ENCODE assay signal across 11 cellular contexts in genomic region chr7:26196305-26196704, GRCh38. TPM values are rescaled to one million over a fixed set of nuclear protein-coding genes. Genes with fewer than 3 reads are reported as not detected.
DNase-seq lines count a peak whose midpoint lies in the region; ATAC-seq, FAIRE-seq and TF ChIP-seq lines count a peak whose summit lies in the region.
"Had no signal": no experiment of that assay in that cellular context is flagged by ENCODE, and none has a peak within 500 bp of the region (broad histone marks: within the 10 kb centered on the region; RNA-seq: fewer than 3 reads in every experiment).

No MANE protein-coding gene starts in this region.

- FAIRE-seq in HepG2 (lab: Jason Lieb, UNC): no peak
- FAIRE-seq in keratinocyte (lab: Jason Lieb, UNC): no peak
- FAIRE-seq: D721Med had no signal

- H3K27ac ChIP-seq in HepG2 (ENCODE audit: extremely low read length, insufficient read depth, low read length) (no peak overlapping the region), right lobe of liver (no peak overlapping the region), keratinocyte (ENCODE audit: control insufficient read depth, insufficient read depth, low read length) (peak overlapping the region; percentile 28), upper lobe of right lung (peak overlapping the region; percentile 12)

- H3K9me1 ChIP-seq in keratinocyte (ENCODE audit: control insufficient read depth, extremely low read depth, insufficient read depth, low read length): no peaks in the 10 kb centered on the region

- in situ Hi-C loops in HepG2 (cut with HindIII; ENCODE audit: extremely low pct_ligation_motif_present, low pct_unique_long_range_greater_than_20kb): no loop called here
- in situ Hi-C loops in G401 (cut with HindIII; ENCODE audit: low sequenced_read_pairs): no loop called here

- H4K20me1 ChIP-seq in HepG2 (ENCODE audit: insufficient read depth, low read length) (peaks cover 85% of the 10 kb centered on the region), keratinocyte (ENCODE audit: control insufficient read depth, extremely low read depth, insufficient read depth, low read length) (peaks cover 54% of the 10 kb centered on the region)

- POLR2A ChIA-PET in HepG2 (lab: Yijun Ruan, JAX): interaction anchor here (5.8 kb wide), 1 partner anchor 8 kb away, joined by 40 read pairs; no protein-coding TSS in a partner anchor

- H3K9me3 ChIP-seq in HepG2 (ENCODE audit: low read length) (no peaks in the 10 kb centered on the region), right lobe of liver (no peaks in the 10 kb centered on the region), keratinocyte (ENCODE audit: control insufficient read depth, low read depth, low read length) (no peaks in the 10 kb centered on the region), upper lobe of right lung (no peaks in the 10 kb centered on the region)
- H3K9me3 ChIP-seq: esophagus squamous epithelium had no signal

- peaks cover 53% of the 10 kb centered on the region for H3K4me1 ChIP-seq in HepG2 (ENCODE audit: insufficient read depth, low read length)
- peaks cover 0 to 62% (median 22%) of the 10 kb centered on the region in 4 donors for H3K4me1 ChIP-seq in right lobe of liver
- H3K4me1 ChIP-seq in keratinocyte (ENCODE audit: control insufficient read depth, extremely low read depth, insufficient read depth, low read length): peaks cover 17% of the 10 kb centered on the region
- peaks cover 60% of the 10 kb centered on the region for H3K4me1 ChIP-seq in upper lobe of right lung

- dilution Hi-C loops in keratinocyte (cut with MboI; ENCODE audit: extremely low pct_ligation_motif_present, low sequenced_read_pairs): no loop called here

- no peaks in the 10 kb centered on the region; a peak in 1 of 5 replicates for H3K27me3 ChIP-seq in HepG2 (ENCODE audit: control insufficient read depth in 1 of 2, insufficient read depth in 2 of 2, low read length in 2 of 2)
- no peaks in the 10 kb centered on the region for H3K27me3 ChIP-seq in right lobe of liver
- H3K27me3 ChIP-seq in keratinocyte (ENCODE audit: control insufficient read depth, extremely low read depth, insufficient read depth, low read length): no peaks in the 10 kb centered on the region
- H3K27me3 ChIP-seq in upper lobe of right lung: no peaks in the 10 kb centered on the region
- H3K27me3 ChIP-seq: esophagus squamous epithelium had no signal

- H3K79me2 ChIP-seq in HepG2 (ENCODE audit: insufficient read depth, low read length) (peaks cover 77% of the 10 kb centered on the region), keratinocyte (ENCODE audit: control insufficient read depth, insufficient read depth, low read length) (peaks cover 90% of the 10 kb centered on the region)

- no peaks in the 10 kb centered on the region for H3K9me3 Mint-ChIP-seq in activated T-helper 2 cell treated with anti-CD3 and anti-CD28 coated beads, Interferon-gamma antibody, Interleukin-2, Interleukin-4, amounts not matched to agents 10 μg/mL and 5 μg/mL and 100 μg/mL, durations not matched to agents 14 hours and 24 hours and 36 hours

- H3K4me3 ChIP-seq in HepG2 (replicated peaks in 1 of 3; ENCODE audit: insufficient read depth in 1 of 3, low read depth in 2 of 3, low read length in 3 of 3) (peak overlapping the region; percentile 12 to 99 (median 99); a peak in 3 of 6 replicates), right lobe of liver (no peak overlapping the region), keratinocyte (ENCODE audit: control insufficient read depth in 2 of 3, extremely low read depth in 1 of 3, insufficient read depth in 2 of 3, low read depth in 1 of 3, low read length in 3 of 3) (peak overlapping the region in 2 of 3 experiments; percentile 85 to 93), upper lobe of right lung (peak overlapping the region; percentile 17)

- no peak for TF ChIP-seq EP300 in HepG2 (IDR thresholded peaks at IDR 0.05; ENCODE audit: low read depth in 2 of 2, low read length in 2 of 2)
- TF ChIP-seq EP300 in HepG2 (CRISPR knock-in tag; IDR thresholded peaks at IDR 0.05; ENCODE audit: borderline replicate concordance): no peak

- H3K4me3 Mint-ChIP-seq in activated T-helper 2 cell treated with anti-CD3 and anti-CD28 coated beads, Interferon-gamma antibody, Interleukin-2, Interleukin-4, amounts not matched to agents 10 μg/mL and 5 μg/mL and 100 μg/mL, durations not matched to agents 14 hours and 24 hours and 36 hours (ENCODE audit: low read depth): peak overlapping the region; percentile 82

- H3K36me3 ChIP-seq in HepG2 (replicated peaks in 1 of 2; ENCODE audit: control insufficient read depth in 1 of 2, insufficient read depth in 2 of 2, low read length in 2 of 2) (peaks cover 25 to 60% of the 10 kb centered on the region in 2 experiments), right lobe of liver (peaks cover 20 to 67% (median 48%) of the 10 kb centered on the region in 4 donors), keratinocyte (ENCODE audit: control insufficient read depth in 2 of 2, extremely low read depth in 1 of 2, insufficient read depth in 2 of 2, low read length in 2 of 2) (peaks cover 26 to 61% of the 10 kb centered on the region in 2 experiments), upper lobe of right lung (peaks cover 79% of the 10 kb centered on the region)

- H3K9ac ChIP-seq in HepG2 (ENCODE audit: insufficient read depth, low read depth, low read length): no peak overlapping the region
- peak overlapping the region; percentile 40 for H3K9ac ChIP-seq in keratinocyte (ENCODE audit: control insufficient read depth, extremely low read depth, insufficient read depth, low read length)

- 80% methylated on average over 4 of the region's 4 CpGs for WGBS in HepG2 (ENCODE audit: low lambda C conversion rate)
- 21% methylated on average over 4 of the region's 4 CpGs for WGBS in right lobe of liver (ENCODE audit: insufficient coverage, low coverage, low lambda C conversion rate, missing lambda C conversion rate)

- CTCF ChIA-PET in HepG2 (lab: Yijun Ruan, JAX; ENCODE audit: low intra/inter-chr PET ratio, low total read pairs): no interaction called here

- TF ChIP-seq CTCF in HepG2 (CRISPR knock-in tag; IDR thresholded peaks at IDR 0.05) (no peak), right lobe of liver (IDR thresholded peaks at IDR 0.05) (no peak), keratinocyte (optimal IDR thresholded peaks at IDR 0.05 in 1 of 3, IDR thresholded peaks at IDR 0.05 in 1 of 3, conservative IDR thresholded peaks at IDR 0.05 in 1 of 3; ENCODE audit: extremely low read depth in 1 of 3, insufficient read depth in 2 of 3, low read length in 3 of 3) (no peak), upper lobe of right lung (IDR thresholded peaks at IDR 0.05) (no peak)

- TF ChIP-seq RAD21 in HepG2 (CRISPR knock-in tag; IDR thresholded peaks at IDR 0.05): no peak

- DNase-seq in HepG2 (ENCODE audit: low spot score) (no peak), right lobe of liver (no peak), keratinocyte (ENCODE audit: low read depth, low spot score) (no peak), upper lobe of right lung (no peak), NCI-H748 (lab: John Stamatoyannopoulos, UW; ENCODE audit: unreplicated experiment) (no peak), COLO829 (ENCODE audit: low spot score) (no peak), G401 (ENCODE audit: low spot score) (no peak)
- no peak for DNase-seq in activated T-helper 2 cell treated with anti-CD3 and anti-CD28 coated beads, Interferon-gamma antibody, Interleukin-2, Interleukin-4, amounts not matched to agents 10 μg/mL and 5 μg/mL and 100 μg/mL, durations not matched to agents 14 hours and 24 hours and 36 hours (ENCODE audit: low spot score)
- DNase-seq: esophagus squamous epithelium, NCI-H510A treated with DMSO at 0.1 percent for 48 hours had no signal

- peaks cover 59% of the 10 kb centered on the region for H3K4me1 Mint-ChIP-seq in activated T-helper 2 cell treated with anti-CD3 and anti-CD28 coated beads, Interferon-gamma antibody, Interleukin-2, Interleukin-4, amounts not matched to agents 10 μg/mL and 5 μg/mL and 100 μg/mL, durations not matched to agents 14 hours and 24 hours and 36 hours (ENCODE audit: low read depth)

- H2AFZ ChIP-seq in HepG2 (ENCODE audit: low read length) (no peak overlapping the region), keratinocyte (ENCODE audit: control insufficient read depth, low read length) (no peak overlapping the region)

- H3K36me3 Mint-ChIP-seq in activated T-helper 2 cell treated with anti-CD3 and anti-CD28 coated beads, Interferon-gamma antibody, Interleukin-2, Interleukin-4, amounts not matched to agents 10 μg/mL and 5 μg/mL and 100 μg/mL, durations not matched to agents 14 hours and 24 hours and 36 hours (ENCODE audit: low read depth): peaks cover 94% of the 10 kb centered on the region

- intact Hi-C loops in HepG2 (cut with micrococcal nuclease; ENCODE audit: unreplicated experiment) (loop anchor here (5.0 kb wide), 2 partner anchors 104 to 304 kb away; no protein-coding TSS in a partner anchor), right lobe of liver (cut with DNase I) (no loop called here), upper lobe of right lung (cut with DNase I) (no loop called here)
- intact Hi-C loops in activated T-helper 2 cell treated with anti-CD3 and anti-CD28 coated beads, Interferon-gamma antibody, Interleukin-2, Interleukin-4, amounts not matched to agents 10 μg/mL and 5 μg/mL and 100 μg/mL, durations not matched to agents 14 hours and 24 hours and 36 hours (cut with micrococcal nuclease): no loop called here

- TF ChIP-seq POLR2A in HepG2 (IDR thresholded peaks at IDR 0.05; ENCODE audit: insufficient read depth in 1 of 2, low read depth in 2 of 2, low read length in 2 of 2) (no peak), right lobe of liver (IDR thresholded peaks at IDR 0.05) (no peak)

- H3K4me2 ChIP-seq in HepG2 (ENCODE audit: low read depth, low read length) (peak overlapping the region; percentile 77), keratinocyte (ENCODE audit: control insufficient read depth, extremely low read depth, insufficient read depth, low read depth, low read length) (peak overlapping the region; percentile 62)

- peak overlapping the region; percentile 64 for H3K27ac Mint-ChIP-seq in activated T-helper 2 cell treated with anti-CD3 and anti-CD28 coated beads, Interferon-gamma antibody, Interleukin-2, Interleukin-4, amounts not matched to agents 10 μg/mL and 5 μg/mL and 100 μg/mL, durations not matched to agents 14 hours and 24 hours and 36 hours

- H3K27me3 Mint-ChIP-seq in activated T-helper 2 cell treated with anti-CD3 and anti-CD28 coated beads, Interferon-gamma antibody, Interleukin-2, Interleukin-4, amounts not matched to agents 10 μg/mL and 5 μg/mL and 100 μg/mL, durations not matched to agents 14 hours and 24 hours and 36 hours (ENCODE audit: low read depth): no peaks in the 10 kb centered on the region

- no TSS peak for BruUV-seq in HepG2 (replicated peaks; lab: Mats Ljungman, UMichigan)

- ATAC-seq in HepG2 (no peak), right lobe of liver (no peak), upper lobe of right lung (no peak)

RNA-seq across cellular contexts. Expression of gene HNRNPA2B1, which starts 4.2 kb away (rescaled TPM):
- total RNA-seq in HepG2 (2016; rRNA removed; fragmentation: Illumina TruSeq; extraction: Trizol) (412 and 636 TPM in 2 replicates), right lobe of liver (100 to 1,000 TPM in 4 of 6 experiments, 10 to 100 TPM in 2; 93.5 to 252 (median 165) TPM), upper lobe of right lung (343 TPM)
- total RNA-seq in HepG2 (2016; cell fraction: cytosol; rRNA removed; fragmentation: Illumina TruSeq; extraction: Trizol; ENCODE audit: low read depth): 31.5 and 36.0 TPM in 2 replicates
- 434 and 632 TPM in 2 replicates for total RNA-seq in HepG2 (2016; cell fraction: insoluble cytoplasmic fraction; rRNA removed; fragmentation: Illumina TruSeq; extraction: Trizol)
- 69.3 and 71.5 TPM in 2 replicates for total RNA-seq in HepG2 (2016; cell fraction: membrane; rRNA removed; fragmentation: Illumina TruSeq; extraction: Trizol)
- total RNA-seq in HepG2 (2016; cell fraction: nucleus; rRNA removed; fragmentation: Illumina TruSeq; extraction: Trizol): 305 and 307 TPM in 2 replicates
- polyA plus RNA-seq in HepG2 (2011; rRNA removed) (144 and 193 TPM in 2 replicates), keratinocyte (172 to 511 TPM (median 429 TPM) in 3 replicates)
- polyA plus RNA-seq in HepG2 (2011; cell fraction: cytosol; rRNA removed): 105 and 119 TPM in 2 replicates
- 173 and 254 TPM in 2 replicates for polyA plus RNA-seq in HepG2 (2011; cell fraction: nucleus; rRNA removed)
- 348 and 727 TPM in 2 replicates for polyA plus RNA-seq in HepG2 (2012)
- polyA plus RNA-seq in HepG2 (2016; cell fraction: cytosol; fragmentation: Illumina TruSeq; extraction: Trizol; ENCODE audit: low read depth): 50.3 and 54.5 TPM in 2 replicates
- 1,958 and 2,163 TPM in 2 replicates for polyA plus RNA-seq in HepG2 (2016; cell fraction: insoluble cytoplasmic fraction; fragmentation: Illumina TruSeq; extraction: Trizol; ENCODE audit: low read depth)
- polyA plus RNA-seq in HepG2 (2016; cell fraction: membrane; fragmentation: Illumina TruSeq; extraction: Trizol; ENCODE audit: low read depth): 95.2 and 104 TPM in 2 replicates
- 1,155 and 1,186 TPM in 2 replicates for polyA plus RNA-seq in HepG2 (2016; cell fraction: nucleus; fragmentation: Illumina TruSeq; extraction: Trizol; ENCODE audit: insufficient read depth, low read depth)
- polyA minus RNA-seq in HepG2 (2011; rRNA and poly(A)+ RNA removed; ENCODE audit: low replicate concordance): 47.8 and 128 TPM in 2 replicates
- 103 and 153 TPM in 2 replicates for polyA minus RNA-seq in HepG2 (2011; cell fraction: cytosol; rRNA and poly(A)+ RNA removed)
- polyA minus RNA-seq in HepG2 (2011; cell fraction: nucleus; rRNA and poly(A)+ RNA removed): 372 and 389 TPM in 2 replicates
- 835 and 845 TPM in 2 replicates for total RNA-seq in activated T-helper 2 cell treated with anti-CD3 and anti-CD28 coated beads, Interferon-gamma antibody, Interleukin-2, Interleukin-4, amounts not matched to agents 10 μg/mL and 5 μg/mL and 100 μg/mL, durations not matched to agents 14 hours and 24 hours and 36 hours
- polyA plus RNA-seq in keratinocyte (2011; ENCODE audit: low read depth): 389 TPM
- 256 and 274 TPM in 2 replicates for polyA plus RNA-seq in keratinocyte (2011; cell fraction: cytosol; rRNA removed)
- 322 and 570 TPM in 2 replicates for polyA plus RNA-seq in keratinocyte (2011; cell fraction: nucleus; rRNA removed)
- 284 and 874 TPM in 2 replicates for polyA plus RNA-seq in keratinocyte (2012; ENCODE audit: low replicate concordance)
- polyA minus RNA-seq in keratinocyte: 56.7 to 160 TPM (median 59.5 TPM) in 3 replicates
- polyA minus RNA-seq in keratinocyte (2011; cell fraction: cytosol; rRNA and poly(A)+ RNA removed): 156 TPM
- polyA minus RNA-seq in keratinocyte (2011; cell fraction: nucleus; rRNA and poly(A)+ RNA removed): 65.2 and 118 TPM in 2 replicates
- total RNA-seq in G401 (2014; rRNA removed; shearing (Covaris generic)): 256 and 358 TPM in 2 replicates

RNA-seq across cellular contexts. Expression of gene CBX3, which starts 5.2 kb away (rescaled TPM):
- 249 and 355 TPM in 2 replicates for total RNA-seq in HepG2 (2016; rRNA removed; fragmentation: Illumina TruSeq; extraction: Trizol)
- 79.1 and 86.5 TPM in 2 replicates for total RNA-seq in HepG2 (2016; cell fraction: cytosol; rRNA removed; fragmentation: Illumina TruSeq; extraction: Trizol; ENCODE audit: low read depth)
- total RNA-seq in HepG2 (2016; cell fraction: insoluble cytoplasmic fraction; rRNA removed; fragmentation: Illumina TruSeq; extraction: Trizol): 257 and 354 TPM in 2 replicates
- 129 and 141 TPM in 2 replicates for total RNA-seq in HepG2 (2016; cell fraction: membrane; rRNA removed; fragmentation: Illumina TruSeq; extraction: Trizol)
- total RNA-seq in HepG2 (2016; cell fraction: nucleus; rRNA removed; fragmentation: Illumina TruSeq; extraction: Trizol): 151 and 169 TPM in 2 replicates
- polyA plus RNA-seq in HepG2 (2011; rRNA removed): 36.3 and 53.9 TPM in 2 replicates
- 17.4 and 18.2 TPM in 2 replicates for polyA plus RNA-seq in HepG2 (2011; cell fraction: cytosol; rRNA removed)
- polyA plus RNA-seq in HepG2 (2011; cell fraction: nucleus; rRNA removed): 60.4 and 70.5 TPM in 2 replicates
- 123 and 165 TPM in 2 replicates for polyA plus RNA-seq in HepG2 (2012)
- 76.0 and 83.8 TPM in 2 replicates for polyA plus RNA-seq in HepG2 (2016; cell fraction: cytosol; fragmentation: Illumina TruSeq; extraction: Trizol; ENCODE audit: low read depth)
- polyA plus RNA-seq in HepG2 (2016; cell fraction: insoluble cytoplasmic fraction; fragmentation: Illumina TruSeq; extraction: Trizol; ENCODE audit: low read depth): 424 and 453 TPM in 2 replicates
- polyA plus RNA-seq in HepG2 (2016; cell fraction: membrane; fragmentation: Illumina TruSeq; extraction: Trizol; ENCODE audit: low read depth): 117 TPM in 2 replicates
- 228 and 229 TPM in 2 replicates for polyA plus RNA-seq in HepG2 (2016; cell fraction: nucleus; fragmentation: Illumina TruSeq; extraction: Trizol; ENCODE audit: insufficient read depth, low read depth)
- 10.5 and 24.1 TPM in 2 replicates for polyA minus RNA-seq in HepG2 (2011; rRNA and poly(A)+ RNA removed; ENCODE audit: low replicate concordance)
- 15.5 and 20.0 TPM in 2 replicates for polyA minus RNA-seq in HepG2 (2011; cell fraction: cytosol; rRNA and poly(A)+ RNA removed)
- polyA minus RNA-seq in HepG2 (2011; cell fraction: nucleus; rRNA and poly(A)+ RNA removed): 110 and 122 TPM in 2 replicates
- 10 to 100 TPM; 26.4 to 42.1 (median 40.5) TPM for total RNA-seq in right lobe of liver
- total RNA-seq in activated T-helper 2 cell treated with anti-CD3 and anti-CD28 coated beads, Interferon-gamma antibody, Interleukin-2, Interleukin-4, amounts not matched to agents 10 μg/mL and 5 μg/mL and 100 μg/mL, durations not matched to agents 14 hours and 24 hours and 36 hours: 274 and 275 TPM in 2 replicates
- 69.7 to 161 TPM (median 86.4 TPM) in 3 replicates for polyA plus RNA-seq in keratinocyte
- 216 TPM for polyA plus RNA-seq in keratinocyte (2011; ENCODE audit: low read depth)
- 70.9 and 132 TPM in 2 replicates for polyA plus RNA-seq in keratinocyte (2011; cell fraction: cytosol; rRNA removed)
- 49.5 and 78.3 TPM in 2 replicates for polyA plus RNA-seq in keratinocyte (2011; cell fraction: nucleus; rRNA removed)
- 84.0 and 132 TPM in 2 replicates for polyA plus RNA-seq in keratinocyte (2012; ENCODE audit: low replicate concordance)
- polyA minus RNA-seq in keratinocyte: 2.5 to 32.7 TPM (median 11.3 TPM) in 3 replicates
- 19.6 TPM for polyA minus RNA-seq in keratinocyte (2011; cell fraction: cytosol; rRNA and poly(A)+ RNA removed)
- polyA minus RNA-seq in keratinocyte (2011; cell fraction: nucleus; rRNA and poly(A)+ RNA removed): 12.6 and 19.5 TPM in 2 replicates
- total RNA-seq in upper lobe of right lung: 83.8 TPM
- total RNA-seq in G401 (2014; rRNA removed; shearing (Covaris generic)): 344 and 437 TPM in 2 replicates

RNA-seq across cellular contexts. Expression of gene NFE2L3, which starts 44.3 kb away (rescaled TPM):
- total RNA-seq in HepG2 (2016; rRNA removed; fragmentation: Illumina TruSeq; extraction: Trizol): 8.8 and 19.4 TPM in 2 replicates
- total RNA-seq in HepG2 (2016; cell fraction: cytosol; rRNA removed; fragmentation: Illumina TruSeq; extraction: Trizol; ENCODE audit: low read depth): 0.53 and 1.2 TPM in 2 replicates
- total RNA-seq in HepG2 (2016; cell fraction: insoluble cytoplasmic fraction; rRNA removed; fragmentation: Illumina TruSeq; extraction: Trizol): 9.2 and 13.8 TPM in 2 replicates
- 2.0 and 3.5 TPM in 2 replicates for total RNA-seq in HepG2 (2016; cell fraction: membrane; rRNA removed; fragmentation: Illumina TruSeq; extraction: Trizol)
- 13.7 and 26.6 TPM in 2 replicates for total RNA-seq in HepG2 (2016; cell fraction: nucleus; rRNA removed; fragmentation: Illumina TruSeq; extraction: Trizol)
- 8.9 and 11.4 TPM in 2 replicates for polyA plus RNA-seq in HepG2 (2011; rRNA removed)
- 4.1 and 7.8 TPM in 2 replicates for polyA plus RNA-seq in HepG2 (2011; cell fraction: cytosol; rRNA removed)
- polyA plus RNA-seq in HepG2 (2011; cell fraction: nucleus; rRNA removed): 1.6 and 2.1 TPM in 2 replicates
- polyA plus RNA-seq in HepG2 (2012): 10.7 and 12.2 TPM in 2 replicates
- 0.64 and 0.67 TPM in 2 replicates for polyA plus RNA-seq in HepG2 (2016; cell fraction: cytosol; fragmentation: Illumina TruSeq; extraction: Trizol; ENCODE audit: low read depth)
- 8.0 and 8.2 TPM in 2 replicates for polyA plus RNA-seq in HepG2 (2016; cell fraction: insoluble cytoplasmic fraction; fragmentation: Illumina TruSeq; extraction: Trizol; ENCODE audit: low read depth)
- polyA plus RNA-seq in HepG2 (2016; cell fraction: membrane; fragmentation: Illumina TruSeq; extraction: Trizol; ENCODE audit: low read depth): 1.1 and 1.3 TPM in 2 replicates
- 19.6 and 24.6 TPM in 2 replicates for polyA plus RNA-seq in HepG2 (2016; cell fraction: nucleus; fragmentation: Illumina TruSeq; extraction: Trizol; ENCODE audit: insufficient read depth, low read depth)
- polyA minus RNA-seq in HepG2 (2011; rRNA and poly(A)+ RNA removed; ENCODE audit: low replicate concordance): 0.07 and 5.9 TPM in 2 replicates
- 7.8 and 8.8 TPM in 2 replicates for polyA minus RNA-seq in HepG2 (2011; cell fraction: cytosol; rRNA and poly(A)+ RNA removed)
- 3.7 and 7.1 TPM in 2 replicates for polyA minus RNA-seq in HepG2 (2011; cell fraction: nucleus; rRNA and poly(A)+ RNA removed)
- total RNA-seq in right lobe of liver: 1 to 10 TPM in 2 of 6 experiments, under 1 TPM in 4; 0.13 to 2.0 (median 0.54) TPM
- 42.3 and 44.6 TPM in 2 replicates for total RNA-seq in activated T-helper 2 cell treated with anti-CD3 and anti-CD28 coated beads, Interferon-gamma antibody, Interleukin-2, Interleukin-4, amounts not matched to agents 10 μg/mL and 5 μg/mL and 100 μg/mL, durations not matched to agents 14 hours and 24 hours and 36 hours
- 10.7 to 17.8 TPM (median 14.2 TPM) in 3 replicates for polyA plus RNA-seq in keratinocyte
- polyA plus RNA-seq in keratinocyte (2011; ENCODE audit: low read depth): 25.8 TPM
- polyA plus RNA-seq in keratinocyte (2011; cell fraction: cytosol; rRNA removed): 2.7 and 8.0 TPM in 2 replicates
- polyA plus RNA-seq in keratinocyte (2011; cell fraction: nucleus; rRNA removed): 21.5 and 26.7 TPM in 2 replicates
- polyA plus RNA-seq in keratinocyte (2012; ENCODE audit: low replicate concordance): 9.3 and 13.1 TPM in 2 replicates
- 2.5 to 13.4 TPM (median 7.4 TPM) in 3 replicates for polyA minus RNA-seq in keratinocyte
- polyA minus RNA-seq in keratinocyte (2011; cell fraction: cytosol; rRNA and poly(A)+ RNA removed): 5.9 TPM
- 12.3 and 18.9 TPM in 2 replicates for polyA minus RNA-seq in keratinocyte (2011; cell fraction: nucleus; rRNA and poly(A)+ RNA removed)
- total RNA-seq in upper lobe of right lung: 4.1 TPM
- 211 and 236 TPM in 2 replicates for total RNA-seq in G401 (2014; rRNA removed; shearing (Covaris generic))

Comparison
In these comparisons a context has a peak if more than half of its experiments do, and no peak if none do; other contexts are left out.
1. H3K4me3 ChIP-seq: peak in HepG2 (3 of 3), keratinocyte (2 of 3) and upper lobe of right lung (single experiment); none in right lobe of liver (0 of 3).
2. H3K27ac ChIP-seq: peak in keratinocyte (single experiment) and upper lobe of right lung (single experiment); none in HepG2 (single experiment) and right lobe of liver (0 of 3).